Comparison of ENCODE assay signal across 16 cellular contexts in the genomic region with DNA sequence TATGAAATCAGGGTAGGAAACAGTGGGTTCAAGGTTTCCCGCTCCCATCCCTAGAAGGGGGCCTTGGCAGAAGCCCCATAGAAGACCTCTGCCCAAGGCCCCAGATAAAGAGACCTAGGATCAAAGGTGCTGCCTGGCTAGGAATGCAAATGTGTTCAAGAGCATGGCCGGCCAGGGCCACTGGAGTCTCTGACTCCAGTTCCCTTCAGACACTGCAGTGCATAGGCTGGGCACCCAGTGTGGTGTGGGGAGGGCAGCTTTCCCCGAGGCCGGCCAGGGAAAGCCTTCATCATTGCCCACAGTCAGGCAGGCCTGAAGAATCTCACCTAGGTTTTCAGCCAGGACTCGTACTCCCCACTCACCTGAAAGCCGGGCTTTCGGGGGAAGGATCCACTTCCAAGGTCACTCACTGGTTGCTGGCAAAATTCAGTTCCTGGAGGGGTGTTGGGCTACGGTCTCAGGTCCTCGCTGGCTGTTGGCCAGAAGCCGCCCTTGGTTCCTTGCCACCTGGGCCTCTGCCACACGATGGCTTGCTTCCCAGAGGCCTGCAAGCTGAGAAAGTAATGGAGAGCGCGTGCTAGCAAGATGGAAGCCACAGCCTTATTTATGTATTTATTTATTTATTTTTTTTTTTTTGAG. TPM values are rescaled to one million over a fixed set of nuclear protein-coding genes. Genes with fewer than 3 reads are reported as not detected.
DNase-seq lines count a peak whose midpoint lies in the region; ATAC-seq and TF ChIP-seq lines count a peak whose summit lies in the region.
"Had no signal": no experiment of that assay in that cellular context is flagged by ENCODE, and none has a peak within 500 bp of the region (broad histone marks: within the 10 kb centered on the region; RNA-seq: fewer than 3 reads in every experiment).

No MANE protein-coding gene starts in this region.

- no peak overlapping the region for H3K4me3 ChIP-seq in OCI-LY7 (ENCODE audit: low read depth, low read length, poor library complexity, severe bottlenecking)
- H3K4me3 ChIP-seq: smooth muscle cell, vagina had no signal

- H2AFZ ChIP-seq in OCI-LY7 (ENCODE audit: low read length), result no peak overlapping the region

- no peak overlapping the region for H3K4me3 Mint-ChIP-seq in neural crest cell
- H3K4me3 Mint-ChIP-seq: activated CD4-positive, alpha-beta T cell treated with anti-CD3 and anti-CD28 coated beads, Interleukin-2, amount 10 ng/mL, durations not matched to agents 7 days and 5 days; stimulated activated naive B cell treated with anti-CD40 and anti-IgM and Interleukin-4, amounts not matched to agents 10 μg/mL and 1 μg/mL and 100 μg/mL, for 72 hours had no signal

- H3K27me3 Mint-ChIP-seq in neural crest cell (ENCODE audit: low read depth), result no peaks in the 10 kb centered on the region
- H3K27me3 Mint-ChIP-seq: activated CD4-positive, alpha-beta T cell treated with anti-CD3 and anti-CD28 coated beads, Interleukin-2, amount 10 ng/mL, durations not matched to agents 7 days and 5 days; stimulated activated naive B cell treated with anti-CD40 and anti-IgM and Interleukin-4, amounts not matched to agents 10 μg/mL and 1 μg/mL and 100 μg/mL, for 72 hours had no signal

- H3K36me3 Mint-ChIP-seq in neural crest cell (ENCODE audit: low read depth), result no peaks in the 10 kb centered on the region
- H3K36me3 Mint-ChIP-seq: activated naive CD4-positive, alpha-beta T cell treated with anti-CD3 and anti-CD28 coated beads, Interleukin-2, amount 50 U/mL, for 72 hours; stimulated activated naive B cell treated with anti-CD40 and anti-IgM and Interleukin-4, amounts not matched to agents 10 μg/mL and 1 μg/mL and 100 μg/mL, for 72 hours had no signal

- no peaks in the 10 kb centered on the region for H3K4me1 ChIP-seq in OCI-LY7 (ENCODE audit: insufficient read depth, low read length, poor library complexity, severe bottlenecking)
- H3K4me1 ChIP-seq: vagina had no signal

- H3K79me2 ChIP-seq in OCI-LY7 (ENCODE audit: insufficient read depth, low read depth, low read length), result no peaks in the 10 kb centered on the region

- H3K4me1 Mint-ChIP-seq in neural crest cell, result peaks cover 2% of the 10 kb centered on the region
- H3K4me1 Mint-ChIP-seq: activated CD4-positive, alpha-beta T cell treated with anti-CD3 and anti-CD28 coated beads, Interleukin-2, amount 10 ng/mL, durations not matched to agents 7 days and 5 days; stimulated activated naive B cell treated with anti-CD40 and anti-IgM and Interleukin-4, amounts not matched to agents 10 μg/mL and 1 μg/mL and 100 μg/mL, for 72 hours had no signal

- CTCF ChIA-PET in OCI-LY7 (lab: Charles Lee; ENCODE audit: unreplicated experiment), result no interaction called here

- no peaks in the 10 kb centered on the region for H3K9me3 ChIP-seq in OCI-LY7 (ENCODE audit: low read length)
- H3K9me3 ChIP-seq: vagina had no signal

- H3K27ac Mint-ChIP-seq in neural crest cell (ENCODE audit: unreplicated experiment), result peak overlapping the region; percentile 86
- H3K27ac Mint-ChIP-seq: activated CD4-positive, alpha-beta T cell treated with anti-CD3 and anti-CD28 coated beads, Interleukin-2, amount 10 ng/mL, durations not matched to agents 7 days and 5 days; stimulated activated naive B cell treated with anti-CD40 and anti-IgM and Interleukin-4, amounts not matched to agents 10 μg/mL and 1 μg/mL and 100 μg/mL, for 72 hours had no signal

- intact Hi-C loops in left ventricle myocardium superior (cut with micrococcal nuclease), result no loop called here
- intact Hi-C loops in OCI-LY7 (cut with micrococcal nuclease; ENCODE audit: unreplicated experiment), result no loop called here

- H3K27ac ChIP-seq in OCI-LY7 (ENCODE audit: low read depth, low read length, poor library complexity, severe bottlenecking), result no peak overlapping the region
- H3K27ac ChIP-seq: vagina had no signal

- H3K4me2 ChIP-seq in OCI-LY7 (ENCODE audit: low read length), result no peak overlapping the region
- H3K4me2 ChIP-seq: smooth muscle cell had no signal

- POLR2A ChIA-PET in OCI-LY7 (lab: Charles Lee), result interaction anchor here (2.0 kb wide), 1 partner anchor 9 kb away, joined by 11 read pairs; a partner anchor contains a TSS

- no TSS peak for BruUV-seq in OCI-LY7 (replicated peaks; lab: Mats Ljungman, UMichigan)

- H3K9me3 Mint-ChIP-seq in neural crest cell, result peaks cover 2% of the 10 kb centered on the region
- H3K9me3 Mint-ChIP-seq: activated CD4-positive, alpha-beta T cell treated with anti-CD3 and anti-CD28 coated beads, Interleukin-2, amount 10 ng/mL, durations not matched to agents 7 days and 5 days; activated naive CD4-positive, alpha-beta T cell treated with anti-CD3 and anti-CD28 coated beads, Interleukin-2, amount 50 U/mL, for 72 hours; stimulated activated naive B cell treated with anti-CD40 and anti-IgM and Interleukin-4, amounts not matched to agents 10 μg/mL and 1 μg/mL and 100 μg/mL, for 72 hours had no signal

- no peak for TF ChIP-seq CTCF in neural crest cell (conservative IDR thresholded peaks at IDR 0.05)
- TF ChIP-seq CTCF in OCI-LY7 (conservative IDR thresholded peaks at IDR 0.05; ENCODE audit: low read length), result no peak

- H3K9me2 ChIP-seq in OCI-LY7 (ENCODE audit: insufficient read depth, low read length), result no peaks in the 10 kb centered on the region

- DNase-seq in C1 segment of cervical spinal cord (lab: John Stamatoyannopoulos, UW) (peak in 8 of 14 donors; percentile 10 to 65 (median 22)), NCI-H69 (lab: John Stamatoyannopoulos, UW) (peak; percentile 9), left ventricle myocardium superior (peak; percentile 76), neural crest cell (ENCODE audit: low read depth, low spot score) (no peak), OCI-LY7 (ENCODE audit: low spot score) (no peak), A172 (ENCODE audit: low spot score) (no peak)
- DNase-seq: activated CD4-positive, alpha-beta T cell treated with anti-CD3 and anti-CD28 coated beads, Interleukin-2, amount 10 ng/mL, durations not matched to agents 7 days and 5 days; effector memory CD4-positive, alpha-beta T cell; H7; stimulated activated naive B cell treated with anti-CD40 and anti-IgM and Interleukin-4, amounts not matched to agents 10 μg/mL and 1 μg/mL and 100 μg/mL, for 72 hours; T1000 had no signal

- H3K36me3 ChIP-seq in OCI-LY7 (ENCODE audit: insufficient read depth, low read length), result no peaks in the 10 kb centered on the region
- H3K36me3 ChIP-seq: vagina had no signal

- ATAC-seq in left ventricle myocardium superior (peak; percentile 91), GM18520 (IDR thresholded peaks at IDR 0.05; ENCODE audit: unreplicated experiment) (no peak), HG02885 (IDR thresholded peaks at IDR 0.05; ENCODE audit: poor library complexity, unreplicated experiment) (no peak)
- ATAC-seq: activated naive CD4-positive, alpha-beta T cell treated with anti-CD3 and anti-CD28 coated beads, Interleukin-2, amount 50 U/mL, for 72 hours; stimulated activated naive B cell treated with anti-CD40 and anti-IgM and Interleukin-4, amounts not matched to agents 10 μg/mL and 1 μg/mL and 100 μg/mL, for 72 hours had no signal

- no peaks in the 10 kb centered on the region for H4K20me1 ChIP-seq in OCI-LY7 (ENCODE audit: insufficient read depth, low read length)

RNA-seq across cellular contexts. Expression of a gene that starts 9.7 kb away (rescaled TPM):
- 500 TPM for total RNA-seq in left ventricle myocardium superior
- 305 and 317 TPM in 2 replicates for total RNA-seq in neural crest cell
- total RNA-seq in OCI-LY7 (2014; rRNA removed; shearing (Covaris generic)), result 128 and 135 TPM in 2 replicates
- 138 and 154 TPM in 2 replicates for total RNA-seq in OCI-LY7 (2022)
- total RNA-seq in A172 (2014; rRNA removed; shearing (Covaris generic)), result 325 and 341 TPM in 2 replicates

RNA-seq across cellular contexts. Expression of a gene that starts 22.4 kb away (rescaled TPM):
- total RNA-seq in left ventricle myocardium superior, result 12.6 TPM
- 26.8 and 30.1 TPM in 2 replicates for total RNA-seq in neural crest cell
- total RNA-seq in OCI-LY7 (2014; rRNA removed; shearing (Covaris generic)), result 5.0 and 9.2 TPM in 2 replicates
- total RNA-seq in OCI-LY7 (2022), result 9.8 and 12.2 TPM in 2 replicates
- total RNA-seq in A172 (2014; rRNA removed; shearing (Covaris generic)), result 14.8 and 21.9 TPM in 2 replicates

Comparison
In these comparisons a context has a peak if more than half of its experiments do, and no peak if none do; other contexts are left out.
1. DNase-seq: peak in C1 segment of cervical spinal cord (8 of 14), NCI-H69 (single experiment) and left ventricle myocardium superior (single experiment); none in neural crest cell (single experiment), OCI-LY7 (single experiment) and A172 (single experiment).